9 cellular contexts compared by ENCODE assay signal in genomic region chr12:53300187-53300586, GRCh38. TPM values are rescaled to one million over a fixed set of nuclear protein-coding genes. Genes with fewer than 3 reads are reported as not detected.
A peak's percentile ranks its signal among the peaks of the same experiment; 100 is the strongest.
DNase-seq lines count a peak whose midpoint lies in the region; ATAC-seq and TF ChIP-seq lines count a peak whose summit lies in the region.
"Had no signal": no experiment of that assay in that cellular context is flagged by ENCODE, and none has a peak within 500 bp of the region (broad histone marks: within the 10 kb centered on the region; RNA-seq: fewer than 3 reads in every experiment).

No MANE protein-coding gene starts in this region.

- H3K27me3 ChIP-seq in lower lobe of right lung (ENCODE audit: low read depth) (no peaks in the 10 kb centered on the region), tibial artery (no peaks in the 10 kb centered on the region)

- peak overlapping the region; percentile 81 for H3K27ac ChIP-seq in C4-2B
- peak overlapping the region; percentile 92 for H3K27ac ChIP-seq in lower lobe of right lung
- peak overlapping the region; percentile 64 to 65 for H3K27ac ChIP-seq in tibial artery

- H3K27me3 Mint-ChIP-seq in IgD-negative memory B cell, result no peaks in the 10 kb centered on the region

- DNase-seq in astrocyte of the spinal cord (ENCODE audit: low read depth, low spot score) (peak; percentile 29), lower lobe of right lung (no peak), tibial artery (no peak), DMS79 treated with DMSO at 0.1 percent for 48 hours (lab: John Stamatoyannopoulos, UW) (no peak)

- no peaks in the 10 kb centered on the region for H3K9me3 ChIP-seq in lower lobe of right lung
- H3K9me3 ChIP-seq in tibial artery, result no peaks in the 10 kb centered on the region

- H3K4me3 ChIP-seq in astrocyte of the spinal cord (ENCODE audit: low read depth, low read length), result peak overlapping the region; percentile 85
- H3K4me3 ChIP-seq in lower lobe of right lung, result peak overlapping the region; percentile 85
- H3K4me3 ChIP-seq in tibial artery, result peak overlapping the region; percentile 71 to 87

- ATAC-seq in lower lobe of right lung, result no peak
- no peak for ATAC-seq in GM18867 (IDR thresholded peaks at IDR 0.05; ENCODE audit: unreplicated experiment)
- no peak for ATAC-seq in HG03139 (IDR thresholded peaks at IDR 0.05; ENCODE audit: unreplicated experiment)

- intact Hi-C loops in lower lobe of right lung (cut with DNase I), result no loop called here
- intact Hi-C loops in tibial artery (cut with DNase I; ENCODE audit: low total_unique reads), result no loop called here

- TF ChIP-seq CTCF in C4-2B (conservative IDR thresholded peaks at IDR 0.05), result no peak
- no peak for TF ChIP-seq CTCF in astrocyte of the spinal cord (IDR thresholded peaks at IDR 0.05; ENCODE audit: low read depth, low read length)
- no peak for TF ChIP-seq CTCF in lower lobe of right lung (IDR thresholded peaks at IDR 0.05)
- TF ChIP-seq CTCF in tibial artery (IDR thresholded peaks at IDR 0.05), result no peak

- in situ Hi-C loops in astrocyte of the spinal cord (cut with HindIII; ENCODE audit: low sequenced_read_pairs), result no loop called here

- H3K36me3 Mint-ChIP-seq in IgD-negative memory B cell, result peaks cover 12% of the 10 kb centered on the region

- H3K36me3 ChIP-seq in lower lobe of right lung (peaks cover 54% of the 10 kb centered on the region), tibial artery (peaks cover 22 to 50% (median 23%) of the 10 kb centered on the region in 3 donors)

- H3K27ac Mint-ChIP-seq in IgD-negative memory B cell, result peak overlapping the region in 2 of 3 donors; percentile 95 to 97

- no peaks in the 10 kb centered on the region for H3K9me3 Mint-ChIP-seq in IgD-negative memory B cell

- H3K4me3 Mint-ChIP-seq in IgD-negative memory B cell, result peak overlapping the region; percentile 95 to 100 (median 98)

- H3K4me1 Mint-ChIP-seq in IgD-negative memory B cell, result peaks cover 18 to 51% (median 47%) of the 10 kb centered on the region in 3 donors

- H3K4me1 ChIP-seq in lower lobe of right lung, result peaks cover 57% of the 10 kb centered on the region
- peaks cover 3 to 57% (median 41%) of the 10 kb centered on the region in 4 donors for H3K4me1 ChIP-seq in tibial artery

RNA-seq across cellular contexts. Expression of gene MYG1, which starts 0.7 kb away (rescaled TPM):
- polyA plus RNA-seq in IgD-negative memory B cell, result 50.4 TPM
- total RNA-seq in lower lobe of right lung, result 35.3 TPM

RNA-seq across cellular contexts. Expression of gene PFDN5, which starts 4.8 kb away (rescaled TPM):
- 1,442 TPM for polyA plus RNA-seq in IgD-negative memory B cell
- total RNA-seq in lower lobe of right lung, result 474 TPM

RNA-seq across cellular contexts. Expression of gene AAAS, which starts 21.2 kb away (rescaled TPM):
- polyA plus RNA-seq in IgD-negative memory B cell, result 41.3 TPM
- 45.2 TPM for total RNA-seq in lower lobe of right lung

RNA-seq across cellular contexts. Expression of gene ESPL1, which starts 32.1 kb away (rescaled TPM):
- polyA plus RNA-seq in IgD-negative memory B cell, result not detected
- 2.2 TPM for total RNA-seq in lower lobe of right lung

RNA-seq across cellular contexts. Expression of gene SP7, which starts 36.0 kb away (rescaled TPM):
- not detected for polyA plus RNA-seq in IgD-negative memory B cell
- not detected for total RNA-seq in lower lobe of right lung
- total RNA-seq: T-helper 1 cell treated with Interleukin-12 subunit alpha and Interleukin-12 subunit beta and Interleukin-4 antibody, amounts not matched to agents 30 ng/mL and 1 ng/mL, for 36 hours had no signal
